ENCODE assay signal across 19 cellular contexts in genomic region chr3:109331692-109332091, GRCh38. TPM values are rescaled to one million over a fixed set of nuclear protein-coding genes. Genes with fewer than 3 reads are reported as not detected.
A peak's percentile ranks its signal among the peaks of the same experiment; 100 is the strongest.
DNase-seq lines count a peak whose midpoint lies in the region; ATAC-seq and TF ChIP-seq lines count a peak whose summit lies in the region.
"Had no signal": no experiment of that assay in that cellular context is flagged by ENCODE, and none has a peak within 500 bp of the region (broad histone marks: within the 10 kb centered on the region; RNA-seq: fewer than 3 reads in every experiment).

No MANE protein-coding gene starts in this region.

- no peak overlapping the region for H3K27ac Mint-ChIP-seq in neural crest cell (ENCODE audit: unreplicated experiment)
- H3K27ac Mint-ChIP-seq: B cell had no signal

- no peaks in the 10 kb centered on the region for H3K27me3 Mint-ChIP-seq in neural crest cell (ENCODE audit: low read depth)

- H3K9ac ChIP-seq in NT2/D1 (ENCODE audit: insufficient read length, low read depth): no peak overlapping the region
- peak overlapping the region; percentile 35 for H3K9ac ChIP-seq in iPS-18a (ENCODE audit: low read length)

- H3K4me3 ChIP-seq in H7 (ENCODE audit: insufficient read depth, low read depth, low read length) (peak overlapping the region; percentile 15; the same call in 1 of the 2 replicates), NT2/D1 (ENCODE audit: insufficient read length, low read depth) (peak overlapping the region; percentile 17), iPS-18a (ENCODE audit: low read length) (peak overlapping the region; percentile 99), left lung (no peak overlapping the region)
- H3K4me3 ChIP-seq: HAP-1 had no signal

- H3K4me3 Mint-ChIP-seq in neural crest cell: peak overlapping the region; percentile 79
- H3K4me3 Mint-ChIP-seq: B cell had no signal

- ATAC-seq in left lung: no peak

- TF ChIP-seq CTCF in neural crest cell (conservative IDR thresholded peaks at IDR 0.05) (no peak), left lung (IDR thresholded peaks at IDR 0.05) (no peak)

- H3K9me3 ChIP-seq in NT2/D1 (ENCODE audit: insufficient read depth, low read length): no peaks in the 10 kb centered on the region
- no peaks in the 10 kb centered on the region for H3K9me3 ChIP-seq in iPS-18a (ENCODE audit: control insufficient read depth, low read depth, low read length)
- H3K9me3 ChIP-seq in left lung: no peaks in the 10 kb centered on the region
- H3K9me3 ChIP-seq: HAP-1 had no signal

- no peaks in the 10 kb centered on the region for H3K4me1 ChIP-seq in NT2/D1 (ENCODE audit: insufficient read depth, insufficient read length)
- peaks cover 8% of the 10 kb centered on the region for H3K4me1 ChIP-seq in iPS-18a (ENCODE audit: control insufficient read depth, low read depth, low read length)
- peaks cover 0 to 3% of the 10 kb centered on the region in 2 donors for H3K4me1 ChIP-seq in left lung

- H3K9me3 Mint-ChIP-seq in neural crest cell: no peaks in the 10 kb centered on the region

- H3K27ac ChIP-seq in iPS-18a (ENCODE audit: low read length) (no peak overlapping the region), left lung (no peak overlapping the region)
- H3K27ac ChIP-seq: HL-60 had no signal

- intact Hi-C loops in left lung (cut with DNase I): no loop called here

- H3K27me3 ChIP-seq in H7 (ENCODE audit: control insufficient read depth, insufficient read depth, low read length) (no peaks in the 10 kb centered on the region), NT2/D1 (ENCODE audit: insufficient read depth, insufficient read length) (no peaks in the 10 kb centered on the region), iPS-18a (ENCODE audit: control insufficient read depth, insufficient read depth, low read length) (no peaks in the 10 kb centered on the region), left lung (peaks cover 0 to 24% of the 10 kb centered on the region in 2 donors)

- H3K36me3 Mint-ChIP-seq in neural crest cell (ENCODE audit: low read depth): peaks cover 35% of the 10 kb centered on the region

- H3K36me3 ChIP-seq in H7 (replicated peaks; ENCODE audit: control insufficient read depth, insufficient read depth, low read length) (peaks cover 75% of the 10 kb centered on the region), NT2/D1 (ENCODE audit: insufficient read depth, insufficient read length, low read length) (peaks cover 95% of the 10 kb centered on the region), iPS-18a (ENCODE audit: control insufficient read depth, low read depth, low read length) (peaks cover 90% of the 10 kb centered on the region), left lung (no peaks in the 10 kb centered on the region)

- no peak for DNase-seq in H7
- DNase-seq in NT2/D1 (ENCODE audit: low read depth, low spot score): no peak
- DNase-seq in neural crest cell (ENCODE audit: low read depth, low spot score): no peak
- no peak for DNase-seq in left lung
- DNase-seq in T-helper 1 cell: no peak
- no peak for DNase-seq in SIG-M5 treated with dmso at 0.1 percent for 504 hours (lab: John Stamatoyannopoulos, UW; ENCODE audit: unreplicated experiment)
- DNase-seq: DMS79, Kasumi-1, NCI-H1694, NCI-H2081 treated with DMSO at 0.1 percent for 48 hours, NCI-H446, NCI-H526, Right ventricle myocardium superior had no signal

- peaks cover 39% of the 10 kb centered on the region for H3K4me1 Mint-ChIP-seq in neural crest cell

RNA-seq across cellular contexts. Expression of gene DPPA4, which starts 5.7 kb away (rescaled TPM):
- 546 and 887 TPM in 2 replicates for total RNA-seq in H7 (2014; rRNA removed; shearing (Covaris generic))
- 142 and 155 TPM in 2 replicates for total RNA-seq in neural crest cell
- under 1 TPM in 1 of 2 donors, not detected in 1; 0.16 TPM for total RNA-seq in left lung
- total RNA-seq: HT-29, MCF 10A, Right ventricle myocardium superior had no signal

RNA-seq across cellular contexts. Expression of gene DPPA2, which starts 15.4 kb away (rescaled TPM):
- total RNA-seq in H7 (2014; rRNA removed; shearing (Covaris generic)): 10.3 and 17.7 TPM in 2 replicates
- total RNA-seq in neural crest cell (0.86 and 1.1 TPM in 2 replicates), left lung (not detected)
- total RNA-seq: B cell, HT-29, MCF 10A, Right ventricle myocardium superior had no signal

Comparison
In these comparisons a context has a peak if more than half of its experiments do, and no peak if none do; other contexts are left out.
1. H3K4me3 ChIP-seq: peak in H7 (single experiment), NT2/D1 (single experiment) and iPS-18a (single experiment); none in left lung (0 of 2).
2. RNA of gene DPPA4, which starts 5.7 kb away (total RNA-seq): 546 to 887 TPM in H7 and 142 to 155 TPM in neural crest cell; 0.16 TPM in left lung; every median in the first group is over 100 times any median in the second.